In genomic region chr19:29751932-29752331, GRCh38 we compare ENCODE assay signal across 34 cellular contexts.
"Had no signal": no experiment of that assay in that cellular context is flagged by ENCODE, and none has a peak within 500 bp of the region (broad histone marks: within the 10 kb centered on the region; RNA-seq: fewer than 3 reads in every experiment).

No MANE protein-coding gene starts in this region.

- H3K4me3 ChIP-seq: MG63 had no signal

- H3K27me3 ChIP-seq: MG63 had no signal

- DNase-seq: Karpas-422, Kasumi-1, MM.1S, MV-4-11, NCI-H1048, NCI-H1092, NCI-H1092 treated with DMSO at 0.1 percent for 48 hours, NCI-H1105, NCI-H1105 treated with DMSO at 0.1 percent for 48 hours, NCI-H1417, NCI-H1417 treated with DMSO at 0.1 percent for 48 hours, NCI-H1436, NCI-H1436 treated with DMSO at 0.1 percent for 48 hours, NCI-H146, NCI-H1694, NCI-H1694 treated with DMSO at 0.1 percent for 48 hours, NCI-H187, NCI-H187 treated with DMSO at 0.1 percent for 48 hours, NCI-H1930, NCI-H2029, NCI-H2029 treated with DMSO at 0.1 percent for 48 hours, NCI-H2081, NCI-H2081 treated with DMSO at 0.1 percent for 48 hours, NCI-H2107, NCI-H2171, NCI-H2171 treated with DMSO at 0.1 percent for 48 hours, NCI-H2227 treated with DMSO at 0.1 percent for 48 hours, NCI-H226, NCI-H345, NCI-H446, NCI-H446 treated with DMSO at 0.1 percent for 48 hours, NCI-H510A, NCI-H510A treated with DMSO at 0.1 percent for 48 hours had no signal

- H3K9me3 ChIP-seq: MG63 had no signal

- H3K36me3 ChIP-seq: MG63 had no signal
